In the genomic region with DNA sequence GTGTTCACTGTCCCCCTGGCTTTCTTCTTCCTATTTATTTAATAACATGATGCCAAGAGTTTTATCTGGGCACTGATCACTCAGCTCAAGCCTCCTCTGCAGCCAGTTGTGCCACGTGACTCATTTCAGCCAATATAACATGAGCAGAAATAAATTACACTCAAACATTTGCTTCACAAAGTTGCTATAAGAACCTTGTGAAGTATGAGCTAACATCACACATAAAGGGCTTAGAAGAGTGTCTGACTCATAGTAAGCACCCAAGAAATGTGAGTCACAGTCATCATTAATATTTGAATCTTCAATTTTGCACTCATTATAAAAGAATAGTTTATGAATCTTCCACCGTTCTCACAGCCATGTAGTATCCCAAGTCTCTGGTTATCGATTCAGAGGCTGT, we compare ENCODE assay signal across 31 cellular contexts.
DNase-seq lines count a peak whose midpoint lies in the region; ATAC-seq and TF ChIP-seq lines count a peak whose summit lies in the region.
"Had no signal": no experiment of that assay in that cellular context is flagged by ENCODE, and none has a peak within 500 bp of the region (broad histone marks: within the 10 kb centered on the region; RNA-seq: fewer than 3 reads in every experiment).

No MANE protein-coding gene starts in this region.

- H3K27ac ChIP-seq in lower lobe of right lung = no peak overlapping the region
- H3K27ac ChIP-seq in CD8-positive, alpha-beta memory T cell (ENCODE audit: low read depth, low read length) = no peak overlapping the region
- no peak overlapping the region for H3K27ac ChIP-seq in right cardiac atrium (ENCODE audit: low read length)
- H3K27ac ChIP-seq: ascending aorta, C4-2B, ovary, right lobe of liver, testis, uterus, WERI-Rb-1 had no signal

- POLR2A ChIA-PET in CD8-positive, alpha-beta memory T cell (lab: Charles Lee) = no interaction called here

- no peaks in the 10 kb centered on the region for H3K36me3 Mint-ChIP-seq in CD8-positive, alpha-beta memory T cell
- H3K36me3 Mint-ChIP-seq: activated naive CD4-positive, alpha-beta T cell treated with anti-CD3 and anti-CD28 coated beads, Interleukin-2, amount 50 U/mL, for 24 hours; IgD-negative memory B cell; immature natural killer cell; natural killer cell treated with Interleukin-12 subunit alpha and Interleukin-12 subunit beta and Interleukin-15 and Interleukin-18, amount 100 ng/mL, for 72 hours had no signal

- H3K36me3 ChIP-seq in lower lobe of right lung = no peaks in the 10 kb centered on the region
- H3K36me3 ChIP-seq in CD8-positive, alpha-beta memory T cell (ENCODE audit: insufficient read depth, low read length) = no peaks in the 10 kb centered on the region
- H3K36me3 ChIP-seq: ascending aorta, MG63, ovary, right lobe of liver, uterus, WERI-Rb-1 had no signal

- H3K4me1 Mint-ChIP-seq in CD8-positive, alpha-beta memory T cell = no peaks in the 10 kb centered on the region
- H3K4me1 Mint-ChIP-seq: activated CD4-positive, alpha-beta T cell treated with anti-CD3 and anti-CD28 coated beads, Interleukin-2, amount 10 ng/mL, durations not matched to agents 24 days and 14 days; activated naive CD4-positive, alpha-beta T cell treated with anti-CD3 and anti-CD28 coated beads, Interleukin-2, amount 50 U/mL, for 24 hours; central memory CD8-positive, alpha-beta T cell; GM23338; immature natural killer cell had no signal

- H3K4me3 Mint-ChIP-seq in CD8-positive, alpha-beta memory T cell = no peak overlapping the region
- H3K4me3 Mint-ChIP-seq: activated CD4-positive, alpha-beta T cell treated with anti-CD3 and anti-CD28 coated beads, Interleukin-2, amount 10 ng/mL, durations not matched to agents 24 days and 14 days; activated naive CD4-positive, alpha-beta T cell treated with anti-CD3 and anti-CD28 coated beads, Interleukin-2, amount 50 U/mL, for 24 hours; central memory CD8-positive, alpha-beta T cell; GM23338; IgD-negative memory B cell; immature natural killer cell; natural killer cell treated with Interleukin-12 subunit alpha and Interleukin-12 subunit beta and Interleukin-15 and Interleukin-18, amount 100 ng/mL, for 72 hours had no signal

- CTCF ChIA-PET in CD8-positive, alpha-beta memory T cell (lab: Charles Lee) = no interaction called here

- no peaks in the 10 kb centered on the region for H3K9me3 Mint-ChIP-seq in CD8-positive, alpha-beta memory T cell
- H3K9me3 Mint-ChIP-seq: activated CD4-positive, alpha-beta T cell treated with anti-CD3 and anti-CD28 coated beads, Interleukin-2, amount 10 ng/mL, durations not matched to agents 24 days and 14 days; activated naive CD4-positive, alpha-beta T cell treated with anti-CD3 and anti-CD28 coated beads, Interleukin-2, amount 50 U/mL, for 24 hours; GM23338; IgD-negative memory B cell; immature natural killer cell; natural killer cell treated with Interleukin-12 subunit alpha and Interleukin-12 subunit beta and Interleukin-15 and Interleukin-18, amount 100 ng/mL, for 72 hours had no signal

- H3K27ac Mint-ChIP-seq in CD8-positive, alpha-beta memory T cell = no peak overlapping the region
- H3K27ac Mint-ChIP-seq: activated CD4-positive, alpha-beta T cell treated with anti-CD3 and anti-CD28 coated beads, Interleukin-2, amount 10 ng/mL, durations not matched to agents 24 days and 14 days; activated naive CD4-positive, alpha-beta T cell treated with anti-CD3 and anti-CD28 coated beads, Interleukin-2, amount 50 U/mL, for 24 hours; GM23338; immature natural killer cell; natural killer cell treated with Interleukin-12 subunit alpha and Interleukin-12 subunit beta and Interleukin-15 and Interleukin-18, amount 100 ng/mL, for 72 hours had no signal

- TF ChIP-seq CTCF in choroid plexus epithelial cell (conservative IDR thresholded peaks at IDR 0.05; ENCODE audit: low read depth, low read length) (no peak), lower lobe of right lung (IDR thresholded peaks at IDR 0.05) (no peak)

- H3K27me3 Mint-ChIP-seq in CD8-positive, alpha-beta memory T cell = peaks cover 0 to 3% of the 10 kb centered on the region in 2 donors
- H3K27me3 Mint-ChIP-seq: activated CD4-positive, alpha-beta T cell treated with anti-CD3 and anti-CD28 coated beads, Interleukin-2, amount 10 ng/mL, durations not matched to agents 24 days and 14 days; activated naive CD4-positive, alpha-beta T cell treated with anti-CD3 and anti-CD28 coated beads, Interleukin-2, amount 50 U/mL, for 24 hours; IgD-negative memory B cell; natural killer cell treated with Interleukin-12 subunit alpha and Interleukin-12 subunit beta and Interleukin-15 and Interleukin-18, amount 100 ng/mL, for 72 hours had no signal

- H3K9me3 ChIP-seq in lower lobe of right lung = no peaks in the 10 kb centered on the region
- H3K9me3 ChIP-seq in CD8-positive, alpha-beta memory T cell (ENCODE audit: low read length) = no peaks in the 10 kb centered on the region
- H3K9me3 ChIP-seq in right cardiac atrium (ENCODE audit: control insufficient read depth, low read length) = no peaks in the 10 kb centered on the region
- H3K9me3 ChIP-seq: ascending aorta, MG63, ovary, right lobe of liver, testis, uterus had no signal

- peak; percentile 64 to 65 for ATAC-seq in lower lobe of right lung
- ATAC-seq in right cardiac atrium = no peak
- no peak for ATAC-seq in GM18868 (IDR thresholded peaks at IDR 0.05; ENCODE audit: unreplicated experiment)
- ATAC-seq: GM23338; natural killer cell treated with Interleukin-12 subunit alpha and Interleukin-12 subunit beta and Interleukin-15 and Interleukin-18, amount 100 ng/mL, for 72 hours; SK-N-SH treated with all-trans-retinoic acid at 6 μM for 48 hours had no signal

- DNase-seq in DMS53 (lab: John Stamatoyannopoulos, UW) (peak; percentile 58), RKO (ENCODE audit: low spot score) (peak; percentile 32), choroid plexus epithelial cell (ENCODE audit: low read depth) (peak; percentile 55), lower lobe of right lung (no peak), right cardiac atrium (no peak)
- no peak for DNase-seq in CD8-positive, alpha-beta memory T cell
- DNase-seq: activated CD4-positive, alpha-beta T cell treated with anti-CD3 and anti-CD28 coated beads, Interleukin-2, amount 10 ng/mL, durations not matched to agents 24 days and 14 days; foreskin fibroblast; hippocampal formation; immature natural killer cell; left ventricle myocardium superior; MG63; NCI-H1436; NCI-H2107; NCI-H510A; ovary; right lobe of liver; stimulated activated CD4-positive, alpha-beta T cell treated with anti-CD3 and anti-CD28 coated beads, Interleukin-4, amount 100 ng/mL, for 4 hours; stimulated activated naive CD4-positive, alpha-beta T cell; testis; uterus; WERI-Rb-1 had no signal

- intact Hi-C loops in lower lobe of right lung (cut with DNase I) = no loop called here
- intact Hi-C loops in right cardiac atrium (cut with DNase I) = no loop called here

- H3K4me3 ChIP-seq in choroid plexus epithelial cell (ENCODE audit: low read depth, low read length) (no peak overlapping the region), lower lobe of right lung (no peak overlapping the region), right cardiac atrium (ENCODE audit: low read length) (no peak overlapping the region)
- no peak overlapping the region for H3K4me3 ChIP-seq in CD8-positive, alpha-beta memory T cell (ENCODE audit: low read length)
- H3K4me3 ChIP-seq: ascending aorta, GM23338, MG63, ovary, right lobe of liver, testis, uterus had no signal

- 93% methylated on average over 3 of the region's 3 CpGs for WGBS in right cardiac atrium

- H3K4me1 ChIP-seq in lower lobe of right lung (no peaks in the 10 kb centered on the region), right cardiac atrium (ENCODE audit: control insufficient read depth, insufficient read depth, low read length) (no peaks in the 10 kb centered on the region)
- H3K4me1 ChIP-seq in CD8-positive, alpha-beta memory T cell (ENCODE audit: insufficient read depth, low read length) = no peaks in the 10 kb centered on the region
- H3K4me1 ChIP-seq: right lobe of liver, uterus had no signal

- H3K27me3 ChIP-seq in lower lobe of right lung (ENCODE audit: low read depth) (no peaks in the 10 kb centered on the region), right cardiac atrium (ENCODE audit: control insufficient read depth, insufficient read depth) (no peaks in the 10 kb centered on the region)
- no peaks in the 10 kb centered on the region for H3K27me3 ChIP-seq in CD8-positive, alpha-beta memory T cell (ENCODE audit: insufficient read depth, low read length, poor library complexity, severe bottlenecking)
- H3K27me3 ChIP-seq: ascending aorta, MG63, ovary, right lobe of liver, testis, uterus had no signal

Comparison
In these comparisons a context has a peak if more than half of its experiments do, and no peak if none do; other contexts are left out.
1. DNase-seq: peak in DMS53 (single experiment), RKO (single experiment) and choroid plexus epithelial cell (single experiment); none in lower lobe of right lung (single experiment), CD8-positive, alpha-beta memory T cell (0 of 5) and right cardiac atrium (0 of 3).
2. ATAC-seq: peak in lower lobe of right lung (2 of 2); none in right cardiac atrium (0 of 2) and GM18868 (single experiment).